In the genomic region with DNA sequence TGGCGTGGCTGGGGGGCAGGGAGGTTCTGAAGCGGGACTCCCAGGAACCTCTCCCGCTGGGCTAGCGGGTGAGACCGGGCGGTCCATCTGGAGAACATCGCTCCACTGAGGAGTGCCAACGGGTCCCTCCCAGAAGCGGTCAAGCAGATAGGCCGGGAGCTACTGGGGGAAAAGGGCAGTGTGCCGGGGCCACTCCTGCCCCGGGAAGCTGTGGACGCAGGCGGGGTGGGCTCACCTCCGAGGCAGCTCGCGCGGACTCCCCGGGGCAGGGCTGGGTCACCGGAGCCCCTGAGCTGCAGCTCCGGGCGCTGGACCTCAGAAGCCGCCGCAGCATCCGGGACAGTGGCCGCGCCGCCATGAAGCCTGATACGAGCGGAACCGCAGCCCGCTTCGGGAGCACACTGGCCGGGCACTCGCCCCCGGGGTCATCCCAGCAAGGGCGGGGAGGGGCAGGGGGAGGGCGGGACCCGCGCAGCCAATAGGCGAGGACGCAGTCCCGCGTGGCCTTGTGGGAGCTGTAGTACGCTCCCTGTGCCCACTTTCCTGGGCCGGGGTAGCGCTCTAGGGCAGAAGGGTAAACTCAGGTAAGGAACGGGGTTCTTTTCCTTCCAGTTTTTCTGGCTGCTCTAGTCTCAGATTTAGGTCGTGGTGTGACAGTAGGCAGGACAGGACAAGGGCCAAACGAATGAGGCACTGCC, we compare ENCODE assay signal across 8 cellular contexts. TPM values are rescaled to one million over a fixed set of nuclear protein-coding genes. Genes with fewer than 3 reads are reported as not detected.
A peak's percentile ranks its signal among the peaks of the same experiment; 100 is the strongest.
DNase-seq lines count a peak whose midpoint lies in the region; ATAC-seq and TF ChIP-seq lines count a peak whose summit lies in the region.

A gene (minus strand): TSS at position 403 of the 698 bp plus-strand sequence. CDS start 45 bp downstream, at position 358.

- no peaks in the 10 kb centered on the region for H3K27me3 ChIP-seq in GM23338 (ENCODE audit: insufficient read depth)

- H3K36me3 Mint-ChIP-seq in GM23338 (ENCODE audit: low read depth): peaks cover 7% of the 10 kb centered on the region
- no peaks in the 10 kb centered on the region for H3K36me3 Mint-ChIP-seq in activated naive CD4-positive, alpha-beta T cell treated with anti-CD3 and anti-CD28 coated beads, Interleukin-2, amount 50 U/mL, for 72 hours
- no peaks in the 10 kb centered on the region for H3K36me3 Mint-ChIP-seq in natural killer cell treated with Interleukin-12 subunit alpha and Interleukin-12 subunit beta and Interleukin-15 and Interleukin-18, amount 100 ng/mL, for 72 hours

- no peak within 1 kb of the TSS for H3K27ac Mint-ChIP-seq in GM23338
- no peak within 1 kb of the TSS for H3K27ac Mint-ChIP-seq in activated naive CD4-positive, alpha-beta T cell treated with anti-CD3 and anti-CD28 coated beads, Interleukin-2, amount 50 U/mL, for 72 hours
- H3K27ac Mint-ChIP-seq in natural killer cell treated with Interleukin-12 subunit alpha and Interleukin-12 subunit beta and Interleukin-15 and Interleukin-18, amount 100 ng/mL, for 72 hours: peak within 1 kb of the TSS in 1 of 2 donors; percentile 69

- no peak within 1 kb of the TSS for H3K27ac ChIP-seq in GM23338 (ENCODE audit: low read depth)

- H3K4me3 Mint-ChIP-seq in GM23338: peak within 1 kb of the TSS; percentile 86
- H3K4me3 Mint-ChIP-seq in natural killer cell treated with Interleukin-12 subunit alpha and Interleukin-12 subunit beta and Interleukin-15 and Interleukin-18, amount 100 ng/mL, for 72 hours: peak within 1 kb of the TSS; percentile 83

- no peaks in the 10 kb centered on the region for H3K36me3 ChIP-seq in GM23338 (ENCODE audit: insufficient read depth)

- H3K9me2 ChIP-seq in GM23338 (ENCODE audit: insufficient read depth): peaks cover 7% of the 10 kb centered on the region; the same call in 1 of the 2 replicates

- H3F3A ChIP-seq in GM23338 (replicated peaks; ENCODE audit: low read depth): 0 out of 2 replicates have a peak, but pooled peaks cover 2% of the 10 kb centered on the region

- no peaks in the 10 kb centered on the region; the same call in 2 of the 3 replicates for H3K9me3 Mint-ChIP-seq in GM23338
- no peaks in the 10 kb centered on the region for H3K9me3 Mint-ChIP-seq in activated naive CD4-positive, alpha-beta T cell treated with anti-CD3 and anti-CD28 coated beads, Interleukin-2, amount 50 U/mL, for 72 hours
- no peaks in the 10 kb centered on the region for H3K9me3 Mint-ChIP-seq in natural killer cell treated with Interleukin-12 subunit alpha and Interleukin-12 subunit beta and Interleukin-15 and Interleukin-18, amount 100 ng/mL, for 72 hours

- H3K4me1 Mint-ChIP-seq in GM23338: peaks cover 44% of the 10 kb centered on the region
- H3K4me1 Mint-ChIP-seq in natural killer cell treated with Interleukin-12 subunit alpha and Interleukin-12 subunit beta and Interleukin-15 and Interleukin-18, amount 100 ng/mL, for 72 hours (ENCODE audit: low read depth in 2 of 2): peaks cover 5 to 9% of the 10 kb centered on the region in 2 donors

- ATAC-seq in GM23338 (peak; percentile 96), GM21367 (IDR thresholded peaks at IDR 0.05; ENCODE audit: unreplicated experiment) (no peak), GM21737 (IDR thresholded peaks at IDR 0.05; ENCODE audit: unreplicated experiment) (no peak)
- peak; percentile 93 to 96 for ATAC-seq in activated naive CD4-positive, alpha-beta T cell treated with anti-CD3 and anti-CD28 coated beads, Interleukin-2, amount 50 U/mL, for 72 hours
- peak; percentile 91 to 95 for ATAC-seq in natural killer cell treated with Interleukin-12 subunit alpha and Interleukin-12 subunit beta and Interleukin-15 and Interleukin-18, amount 100 ng/mL, for 72 hours

- H3K4me2 ChIP-seq in GM23338: peak within 1 kb of the TSS; percentile 92

- H3K4me1 ChIP-seq in GM23338 (ENCODE audit: insufficient read depth): peaks cover 37% of the 10 kb centered on the region

- peak within 1 kb of the TSS; percentile 81; the same call in 1 of the 2 replicates for H2AFZ ChIP-seq in GM23338

- TF ChIP-seq CTCF in GM23338 (conservative IDR thresholded peaks at IDR 0.05; ENCODE audit: low read depth in 2 of 2): no peak

- no peaks in the 10 kb centered on the region for H4K20me1 ChIP-seq in GM23338 (replicated peaks; ENCODE audit: insufficient read depth)

- H3K27me3 Mint-ChIP-seq in GM23338 (ENCODE audit: insufficient read depth, low read depth, poor library complexity): peaks cover 4% of the 10 kb centered on the region
- peaks cover 13 to 14% of the 10 kb centered on the region in 2 donors for H3K27me3 Mint-ChIP-seq in natural killer cell treated with Interleukin-12 subunit alpha and Interleukin-12 subunit beta and Interleukin-15 and Interleukin-18, amount 100 ng/mL, for 72 hours

- 0 out of 2 replicates have a peak, but pooled peaks cover 5% of the 10 kb centered on the region for H3K79me2 ChIP-seq in GM23338 (replicated peaks; ENCODE audit: insufficient read depth)

- peak within 1 kb of the TSS; percentile 94 for H3K4me3 ChIP-seq in GM23338

- peak; percentile 90 for DNase-seq in GM23338 (ENCODE audit: low spot score)
- DNase-seq in NCI-H774 (lab: John Stamatoyannopoulos, UW): peak; percentile 52
- peak in 1 of 2 donors; percentile 46 for DNase-seq in activated naive CD4-positive, alpha-beta T cell treated with anti-CD3 and anti-CD28 coated beads, Interleukin-2, amount 50 U/mL, for 72 hours (ENCODE audit: low spot score in 2 of 2)
- DNase-seq in germinal center (ENCODE audit: low spot score): peak; percentile 17
- DNase-seq in natural killer cell treated with Interleukin-12 subunit alpha and Interleukin-12 subunit beta and Interleukin-15 and Interleukin-18, amount 100 ng/mL, for 72 hours (ENCODE audit: low spot score): peak; percentile 77
- DNase-seq in stromal cell of bone marrow (ENCODE audit: low read depth): peak; percentile 59

TF ChIP-seq in GM23338, 12 proteins besides CTCF, POLR2A, EP300 and RAD21:
- TF ChIP-seq POLR2AphosphoS5 (IDR thresholded peaks at IDR 0.05; ENCODE audit: low read depth) (peak; percentile 88), CREB1 (CRISPR knock-in tag; IDR thresholded peaks at IDR 0.05; ENCODE audit: low read depth) (0 out of 2 replicates have a peak, but pooled peaks have one; percentile 14)
- TF ChIP-seq, protein P1, sequence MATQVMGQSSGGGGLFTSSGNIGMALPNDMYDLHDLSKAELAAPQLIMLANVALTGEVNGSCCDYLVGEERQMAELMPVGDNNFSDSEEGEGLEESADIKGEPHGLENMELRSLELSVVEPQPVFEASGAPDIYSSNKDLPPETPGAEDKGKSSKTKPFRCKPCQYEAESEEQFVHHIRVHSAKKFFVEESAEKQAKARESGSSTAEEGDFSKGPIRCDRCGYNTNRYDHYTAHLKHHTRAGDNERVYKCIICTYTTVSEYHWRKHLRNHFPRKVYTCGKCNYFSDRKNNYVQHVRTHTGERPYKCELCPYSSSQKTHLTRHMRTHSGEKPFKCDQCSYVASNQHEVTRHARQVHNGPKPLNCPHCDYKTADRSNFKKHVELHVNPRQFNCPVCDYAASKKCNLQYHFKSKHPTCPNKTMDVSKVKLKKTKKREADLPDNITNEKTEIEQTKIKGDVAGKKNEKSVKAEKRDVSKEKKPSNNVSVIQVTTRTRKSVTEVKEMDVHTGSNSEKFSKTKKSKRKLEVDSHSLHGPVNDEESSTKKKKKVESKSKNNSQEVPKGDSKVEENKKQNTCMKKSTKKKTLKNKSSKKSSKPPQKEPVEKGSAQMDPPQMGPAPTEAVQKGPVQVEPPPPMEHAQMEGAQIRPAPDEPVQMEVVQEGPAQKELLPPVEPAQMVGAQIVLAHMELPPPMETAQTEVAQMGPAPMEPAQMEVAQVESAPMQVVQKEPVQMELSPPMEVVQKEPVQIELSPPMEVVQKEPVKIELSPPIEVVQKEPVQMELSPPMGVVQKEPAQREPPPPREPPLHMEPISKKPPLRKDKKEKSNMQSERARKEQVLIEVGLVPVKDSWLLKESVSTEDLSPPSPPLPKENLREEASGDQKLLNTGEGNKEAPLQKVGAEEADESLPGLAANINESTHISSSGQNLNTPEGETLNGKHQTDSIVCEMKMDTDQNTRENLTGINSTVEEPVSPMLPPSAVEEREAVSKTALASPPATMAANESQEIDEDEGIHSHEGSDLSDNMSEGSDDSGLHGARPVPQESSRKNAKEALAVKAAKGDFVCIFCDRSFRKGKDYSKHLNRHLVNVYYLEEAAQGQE (IDR thresholded peaks at IDR 0.05; ENCODE audit: unreplicated experiment): no peak
- TF ChIP-seq, protein P2, sequence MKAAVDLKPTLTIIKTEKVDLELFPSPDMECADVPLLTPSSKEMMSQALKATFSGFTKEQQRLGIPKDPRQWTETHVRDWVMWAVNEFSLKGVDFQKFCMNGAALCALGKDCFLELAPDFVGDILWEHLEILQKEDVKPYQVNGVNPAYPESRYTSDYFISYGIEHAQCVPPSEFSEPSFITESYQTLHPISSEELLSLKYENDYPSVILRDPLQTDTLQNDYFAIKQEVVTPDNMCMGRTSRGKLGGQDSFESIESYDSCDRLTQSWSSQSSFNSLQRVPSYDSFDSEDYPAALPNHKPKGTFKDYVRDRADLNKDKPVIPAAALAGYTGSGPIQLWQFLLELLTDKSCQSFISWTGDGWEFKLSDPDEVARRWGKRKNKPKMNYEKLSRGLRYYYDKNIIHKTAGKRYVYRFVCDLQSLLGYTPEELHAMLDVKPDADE (IDR thresholded peaks at IDR 0.05): peak; percentile 53; the same call in 1 of the 2 replicates

RNA-seq across cellular contexts. Expression of the gene that starts here (rescaled TPM):
- total RNA-seq in GM23338 (2014; rRNA removed; shearing (Covaris generic)): 21.5 and 28.1 TPM in 2 replicates
- 13.9 and 17.2 TPM in 2 replicates for polyA plus RNA-seq in GM23338 (2016; fragmentation: Nextera tagmentation; extraction: Ambion mirVana)
- 1 to 10 TPM; 3.3 to 3.9 TPM for total RNA-seq in activated naive CD4-positive, alpha-beta T cell treated with anti-CD3 and anti-CD28 coated beads, Interleukin-2, amount 50 U/mL, for 72 hours
- 1 to 10 TPM; 2.0 to 2.1 TPM for total RNA-seq in natural killer cell treated with Interleukin-12 subunit alpha and Interleukin-12 subunit beta and Interleukin-15 and Interleukin-18, amount 100 ng/mL, for 72 hours

Comparison
In these comparisons a context has a peak if more than half of its experiments do, and no peak if none do; other contexts are left out.
1. ATAC-seq: peak in GM23338 (single experiment), activated naive CD4-positive, alpha-beta T cell treated with anti-CD3 and anti-CD28 coated beads, Interleukin-2, amount 50 U/mL, for 72 hours (2 of 2) and natural killer cell treated with Interleukin-12 subunit alpha and Interleukin-12 subunit beta and Interleukin-15 and Interleukin-18, amount 100 ng/mL, for 72 hours (2 of 2); none in GM21367 (single experiment) and GM21737 (single experiment).